Comparison of ENCODE assay signal across 8 cellular contexts in the genomic region with DNA sequence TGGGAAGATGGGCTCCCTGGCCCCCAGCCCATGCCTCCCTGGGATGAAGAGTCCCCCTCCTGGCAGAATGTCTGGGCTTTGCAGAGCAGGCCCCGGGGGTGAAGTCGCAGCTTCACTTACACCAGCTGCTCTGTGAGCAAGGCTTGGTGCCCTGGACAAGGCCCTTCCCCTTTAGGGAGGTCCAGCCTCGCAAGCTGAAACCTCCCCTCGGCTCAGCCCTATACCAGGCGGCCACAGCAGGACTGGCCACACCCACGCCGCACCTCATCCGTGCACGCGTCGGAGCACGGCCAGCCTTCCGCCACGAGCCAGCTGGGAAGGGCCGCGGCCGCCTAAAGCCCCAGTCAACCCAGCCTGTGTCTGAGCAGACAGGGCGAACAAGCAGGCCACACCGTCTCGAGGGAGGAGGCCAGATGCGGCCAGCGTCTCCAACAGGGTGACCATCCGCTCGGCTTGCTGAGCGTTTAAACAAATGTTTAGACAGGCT.
A peak's percentile ranks its signal among the peaks of the same experiment; 100 is the strongest.
DNase-seq lines count a peak whose midpoint lies in the region; ATAC-seq and TF ChIP-seq lines count a peak whose summit lies in the region.

No MANE protein-coding gene starts in this region.

- H3K4me1 ChIP-seq in right cardiac atrium (ENCODE audit: control insufficient read depth, insufficient read depth, low read length) (no peaks in the 10 kb centered on the region), skeletal muscle satellite cell (ENCODE audit: control insufficient read depth, insufficient read depth, low read length) (peaks cover 9% of the 10 kb centered on the region)

- H3K4me3 ChIP-seq in LNCaP clone FGC (ENCODE audit: low read depth, low read length) = peak overlapping the region; percentile 29
- no peak overlapping the region for H3K4me3 ChIP-seq in right cardiac atrium (ENCODE audit: low read length)
- peak overlapping the region; percentile 65 for H3K4me3 ChIP-seq in skeletal muscle satellite cell (ENCODE audit: low read length)

- H3K9me3 Mint-ChIP-seq in activated B cell treated with CpG ODN at 0.5 μM for 24 hours = no peaks in the 10 kb centered on the region

- H3K9me3 ChIP-seq in right cardiac atrium (ENCODE audit: control insufficient read depth, low read length) = no peaks in the 10 kb centered on the region
- no peaks in the 10 kb centered on the region for H3K9me3 ChIP-seq in skeletal muscle satellite cell (replicated peaks; ENCODE audit: low read length)

- H3K27me3 ChIP-seq in right cardiac atrium (ENCODE audit: control insufficient read depth, insufficient read depth) (no peaks in the 10 kb centered on the region), skeletal muscle satellite cell (ENCODE audit: control insufficient read depth, insufficient read depth, low read length) (peaks cover 20% of the 10 kb centered on the region)

- peak overlapping the region; percentile 79 for H3K4me2 ChIP-seq in skeletal muscle satellite cell (ENCODE audit: low read length)

- intact Hi-C loops in activated B cell treated with CpG ODN at 0.5 μM for 24 hours (cut with micrococcal nuclease) (no loop called here), right cardiac atrium (cut with DNase I) (no loop called here)

- H3K4me1 Mint-ChIP-seq in activated B cell treated with CpG ODN at 0.5 μM for 24 hours = no peaks in the 10 kb centered on the region

- H3K36me3 Mint-ChIP-seq in activated B cell treated with CpG ODN at 0.5 μM for 24 hours (ENCODE audit: low read depth) = peaks cover 24% of the 10 kb centered on the region

- CTCF ChIA-PET in activated B cell treated with CpG ODN at 0.5 μM for 24 hours (lab: Charles Lee) = no interaction called here

- H3K27me3 Mint-ChIP-seq in activated B cell treated with CpG ODN at 0.5 μM for 24 hours = no peaks in the 10 kb centered on the region

- no peak overlapping the region for H3K27ac Mint-ChIP-seq in activated B cell treated with CpG ODN at 0.5 μM for 24 hours

- no peak overlapping the region for H3K27ac ChIP-seq in right cardiac atrium (ENCODE audit: low read length)

- ATAC-seq in activated B cell treated with CpG ODN at 0.5 μM for 24 hours (ENCODE audit: low read depth) (peak; percentile 40), right cardiac atrium (peak; percentile 92 to 94)

- DNase-seq in AG08395 (ENCODE audit: low spot score) = peak; percentile 94
- DNase-seq in LNCaP clone FGC (ENCODE audit: low read depth) = peak; percentile 75
- DNase-seq in activated B cell treated with CpG ODN at 0.5 μM for 24 hours = no peak
- DNase-seq in right cardiac atrium = peak; percentile 87 to 94 (median 94)
- DNase-seq in stimulated activated CD4-positive, alpha-beta T cell treated with anti-CD3 and anti-CD28 coated beads, Interleukin-12 subunit alpha, Interleukin-12 subunit beta, amount 100 ng/mL, for 4 hours = no peak
- no peak for DNase-seq in activated CD8-positive, alpha-beta memory T cell treated with anti-CD3 and anti-CD28 coated beads for 24 hours
- DNase-seq in SKM-1 treated with dmso at 0.1 percent for 144 hours (lab: John Stamatoyannopoulos, UW; ENCODE audit: unreplicated experiment) = no peak

- no peaks in the 10 kb centered on the region for H3K36me3 ChIP-seq in skeletal muscle satellite cell (ENCODE audit: insufficient read depth, low read length)

- H3K9ac ChIP-seq in skeletal muscle satellite cell (ENCODE audit: low read depth, low read length) = peak overlapping the region; percentile 52

- H3K4me3 Mint-ChIP-seq in activated B cell treated with CpG ODN at 0.5 μM for 24 hours = peak overlapping the region; percentile 11

- 8% methylated on average over 25 of the region's 25 CpGs for WGBS in right cardiac atrium

- TF ChIP-seq CTCF in LNCaP clone FGC (IDR thresholded peaks at IDR 0.05; ENCODE audit: control insufficient read depth, extremely low read depth, insufficient read depth) (no peak), activated B cell treated with CpG ODN at 0.5 μM for 24 hours (IDR thresholded peaks at IDR 0.05) (no peak)

- POLR2A ChIA-PET in activated B cell treated with CpG ODN at 0.5 μM for 24 hours (lab: Charles Lee) = no interaction called here

Comparison
In these comparisons a context has a peak if more than half of its experiments do, and no peak if none do; other contexts are left out.
1. DNase-seq: peak in AG08395 (single experiment), LNCaP clone FGC (single experiment) and right cardiac atrium (3 of 3); none in activated B cell treated with CpG ODN at 0.5 μM for 24 hours (single experiment), stimulated activated CD4-positive, alpha-beta T cell treated with anti-CD3 and anti-CD28 coated beads, Interleukin-12 subunit alpha, Interleukin-12 subunit beta, amount 100 ng/mL, for 4 hours (single experiment), activated CD8-positive, alpha-beta memory T cell treated with anti-CD3 and anti-CD28 coated beads for 24 hours (single experiment) and SKM-1 treated with dmso at 0.1 percent for 144 hours (single experiment).